8 cellular contexts compared by ENCODE assay signal in genomic region chr3:128052831-128053419, GRCh38. TPM values are rescaled to one million over a fixed set of nuclear protein-coding genes. Genes with fewer than 3 reads are reported as not detected.
DNase-seq lines count a peak whose midpoint lies in the region; ATAC-seq, FAIRE-seq and TF ChIP-seq lines count a peak whose summit lies in the region.

No MANE protein-coding gene starts in this region.

- peaks cover 35 to 43% of the 10 kb centered on the region in 2 donors for H3K36me3 Mint-ChIP-seq in CD14-positive monocyte

- peaks cover 52% of the 10 kb centered on the region for H3K36me3 ChIP-seq in brain microvascular endothelial cell (replicated peaks)
- peaks cover 11 to 34% (median 19%) of the 10 kb centered on the region in 4 donors for H3K36me3 ChIP-seq in upper lobe of left lung

- DNase-seq in CD14-positive monocyte (ENCODE audit: low spot score) (no peak), KG1 (lab: John Stamatoyannopoulos, UW) (peak; percentile 20), brain microvascular endothelial cell (no peak), lower leg skin (ENCODE audit: low spot score in 2 of 2) (no peak), upper lobe of left lung (no peak), HTR-8/SVneo (ENCODE audit: insufficient read length, low spot score) (no peak)
- no peak for DNase-seq in activated effector memory CD4-positive, alpha-beta T cell treated with anti-CD3 and anti-CD28 coated beads, Interleukin-2, amount 50 U/mL, for 16 hours

- H3K4me3 Mint-ChIP-seq in CD14-positive monocyte = peak overlapping the region; percentile 91 to 96

- H3K4me3 ChIP-seq in brain microvascular endothelial cell (ENCODE audit: low read depth, low read length) (peak overlapping the region; percentile 77), lower leg skin (ENCODE audit: low read depth, poor library complexity, severe bottlenecking) (peak overlapping the region; percentile 95), upper lobe of left lung (peak overlapping the region; percentile 90 to 98 (median 95))

- intact Hi-C loops in CD14-positive monocyte (cut with micrococcal nuclease) (loop anchor here in 1 of 2 donors (10.0 kb wide), 2 partner anchors 378 to 458 kb away; partner anchors contain the start of genes ABTB1, MCM2 and TPRA1), lower leg skin (cut with DNase I; ENCODE audit: low total_unique reads) (no loop called here)

- peaks cover 29 to 48% (median 35%) of the 10 kb centered on the region in 4 donors for H3K4me1 ChIP-seq in upper lobe of left lung

- ATAC-seq in upper lobe of left lung (ENCODE audit: low FRiP score in 2 of 2) (peak in 1 of 2 donors; percentile 2), HG03159 (IDR thresholded peaks at IDR 0.05; ENCODE audit: unreplicated experiment) (no peak)

- H3K27me3 ChIP-seq in brain microvascular endothelial cell (replicated peaks) = no peaks in the 10 kb centered on the region
- no peaks in the 10 kb centered on the region for H3K27me3 ChIP-seq in upper lobe of left lung

- no peak for TF ChIP-seq EP300 in upper lobe of left lung (IDR thresholded peaks at IDR 0.05)

- no peaks in the 10 kb centered on the region for H3K9me3 Mint-ChIP-seq in CD14-positive monocyte

- no peak for TF ChIP-seq CTCF in CD14-positive monocyte (IDR thresholded peaks at IDR 0.05)
- no peak for TF ChIP-seq CTCF in brain microvascular endothelial cell (IDR thresholded peaks at IDR 0.05; ENCODE audit: low read depth, low read length, missing control alignments)
- TF ChIP-seq CTCF in lower leg skin (IDR thresholded peaks at IDR 0.05) = no peak
- TF ChIP-seq CTCF in upper lobe of left lung (IDR thresholded peaks at IDR 0.05) = no peak

- peaks cover 3 to 9% (median 4%) of the 10 kb centered on the region in 3 donors for H3K27me3 Mint-ChIP-seq in CD14-positive monocyte (ENCODE audit: low read depth in 3 of 3)

- TF ChIP-seq POLR2A in lower leg skin (IDR thresholded peaks at IDR 0.05) = no peak
- TF ChIP-seq POLR2A in upper lobe of left lung (IDR thresholded peaks at IDR 0.05) = no peak

- in situ Hi-C loops in brain microvascular endothelial cell (cut with HindIII; ENCODE audit: low pct_ligation_motif_present, low sequenced_read_pairs) = no loop called here

- H3K4me1 Mint-ChIP-seq in CD14-positive monocyte = peaks cover 40% of the 10 kb centered on the region

- H3K27ac Mint-ChIP-seq in CD14-positive monocyte = peak overlapping the region; percentile 91 to 98 (median 94)

- peak overlapping the region; percentile 97 for H3K27ac ChIP-seq in brain microvascular endothelial cell
- H3K27ac ChIP-seq in upper lobe of left lung = peak overlapping the region; percentile 94 to 97 (median 95)

- WGBS in lower leg skin, 2 donors = 1% methylated on average over 10 of the region's 10 CpGs
- 5 to 14% methylated on average over 10 of the region's 10 CpGs for WGBS in upper lobe of left lung, 2 donors

- FAIRE-seq in HTR-8/SVneo (lab: Jason Lieb, UNC) = no peak

- H3K9me3 ChIP-seq in upper lobe of left lung = no peaks in the 10 kb centered on the region

RNA-seq across cellular contexts. Expression of gene SEC61A1, which starts 0.7 kb away (rescaled TPM):
- 100 to 1,000 TPM; 114 to 136 TPM for polyA plus RNA-seq in CD14-positive monocyte
- total RNA-seq in lower leg skin (100 to 1,000 TPM in 2 of 4 donors, 10 to 100 TPM in 2; 53.3 to 120 (median 88.9) TPM), upper lobe of left lung (100 to 1,000 TPM in 5 of 6 donors, 10 to 100 TPM in 1; 80.7 to 193 (median 164) TPM)
